In genomic region chr3:46465196-46465520, GRCh38 we compare ENCODE assay signal across 19 cellular contexts. TPM values are rescaled to one million over a fixed set of nuclear protein-coding genes. Genes with fewer than 3 reads are reported as not detected.
A peak's percentile ranks its signal among the peaks of the same experiment; 100 is the strongest.
DNase-seq lines count a peak whose midpoint lies in the region; ATAC-seq and TF ChIP-seq lines count a peak whose summit lies in the region.
"Had no signal": no experiment of that assay in that cellular context is flagged by ENCODE, and none has a peak within 500 bp of the region (broad histone marks: within the 10 kb centered on the region; RNA-seq: fewer than 3 reads in every experiment).

No MANE protein-coding gene starts in this region.

- H2BK15ac ChIP-seq in neuronal stem cell (ENCODE audit: low read length): no peak overlapping the region

- peaks cover 39% of the 10 kb centered on the region for H3K27me3 Mint-ChIP-seq in WTC11 (ENCODE audit: low read depth)
- peaks cover 42% of the 10 kb centered on the region for H3K27me3 Mint-ChIP-seq in activated T-helper 17 cell treated with anti-CD3 and anti-CD28 coated beads, Interleukin-2, amount 50 U/mL, for 72 hours

- H2AK5ac ChIP-seq in neuronal stem cell (ENCODE audit: low read depth, low read length): no peak overlapping the region

- H3K27me3 ChIP-seq in iPS-15b (ENCODE audit: control insufficient read depth, insufficient read depth, low read length): peaks cover 33% of the 10 kb centered on the region
- H3K27me3 ChIP-seq in neuronal stem cell (ENCODE audit: control insufficient read depth in 3 of 3, insufficient read depth in 3 of 3, low read depth in 1 of 3, low read length in 3 of 3): peaks cover 0 to 22% (median 0%) of the 10 kb centered on the region in 3 experiments

- H3K14ac ChIP-seq in neuronal stem cell (ENCODE audit: low read length): no peak overlapping the region

- no peak overlapping the region for H3K18ac ChIP-seq in neuronal stem cell (ENCODE audit: low read length)

- no peak overlapping the region for H2BK12ac ChIP-seq in neuronal stem cell (ENCODE audit: low read length)

- no peak for TF ChIP-seq CTCF in WTC11 (IDR thresholded peaks at IDR 0.05)

- no peak overlapping the region for H3K4me2 ChIP-seq in neuronal stem cell (ENCODE audit: insufficient read depth, low read length, poor library complexity, severe bottlenecking)

- H3K9me3 ChIP-seq in iPS-15b (ENCODE audit: control insufficient read depth, insufficient read depth, low read length) (no peaks in the 10 kb centered on the region), neuronal stem cell (replicated peaks in 1 of 2; ENCODE audit: control insufficient read depth in 2 of 2, insufficient read depth in 1 of 2, low read depth in 1 of 2, low read length in 2 of 2) (no peaks in the 10 kb centered on the region)
- H3K9me3 ChIP-seq: BLaER1 had no signal

- peak; percentile 33 for DNase-seq in activated CD8-positive, alpha-beta memory T cell treated with anti-CD3 and anti-CD28 coated beads for 24 hours
- no peak for DNase-seq in activated CD8-positive, alpha-beta memory T cell treated with anti-CD3 and anti-CD28 coated beads, Interleukin-2, amount 50 U/mL, for 48 hours
- DNase-seq in WTC11 (ENCODE audit: low spot score) (no peak), neuronal stem cell (ENCODE audit: low spot score) (no peak), NCI-H2171 (lab: John Stamatoyannopoulos, UW) (no peak), ACHN (no peak)
- DNase-seq: AML-193; Caco-2; CD8-positive, alpha-beta memory T cell; DND-41; GDM1; GOT3 had no signal

- WGBS in neuronal stem cell (ENCODE audit: extremely low coverage in 2 of 2, insufficient read length in 2 of 2, insufficient replicate concordance in 1 of 2), 2 donors: no CpG with 5 or more reads among the region's 2 CpGs

- H3K4me1 Mint-ChIP-seq in WTC11: peaks cover 3% of the 10 kb centered on the region
- H3K4me1 Mint-ChIP-seq in activated T-helper 17 cell treated with anti-CD3 and anti-CD28 coated beads, Interleukin-2, amount 50 U/mL, for 72 hours: no peaks in the 10 kb centered on the region

- no peak overlapping the region for H3K27ac Mint-ChIP-seq in WTC11
- no peak overlapping the region for H3K27ac Mint-ChIP-seq in activated T-helper 17 cell treated with anti-CD3 and anti-CD28 coated beads, Interleukin-2, amount 50 U/mL, for 72 hours
- H3K27ac Mint-ChIP-seq: CD8-positive, alpha-beta memory T cell had no signal

- POLR2A ChIA-PET in WTC11 (lab: Charles Lee): no interaction called here

- peak overlapping the region; percentile 69 for H3K23ac ChIP-seq in neuronal stem cell (ENCODE audit: low read depth, low read length, poor library complexity)

- ATAC-seq in WTC11: no peak
- ATAC-seq in activated T-helper 17 cell treated with anti-CD3 and anti-CD28 coated beads, Interleukin-2, amount 50 U/mL, for 72 hours (replicated peaks): no peak

- peaks cover 14% of the 10 kb centered on the region for H3K9me3 Mint-ChIP-seq in WTC11
- H3K9me3 Mint-ChIP-seq in activated T-helper 17 cell treated with anti-CD3 and anti-CD28 coated beads, Interleukin-2, amount 50 U/mL, for 72 hours: no peaks in the 10 kb centered on the region

- no peak overlapping the region for H2BK120ac ChIP-seq in neuronal stem cell (ENCODE audit: low read depth, low read length)

- H3K9ac ChIP-seq in iPS-15b (ENCODE audit: low read depth, low read length): no peak overlapping the region
- H3K9ac ChIP-seq in neuronal stem cell (ENCODE audit: low read depth, low read length, poor library complexity): no peak overlapping the region
- H3K9ac ChIP-seq: BLaER1 had no signal

- H2AFZ ChIP-seq in neuronal stem cell (ENCODE audit: low read length): no peak overlapping the region

- H3K36me3 Mint-ChIP-seq in WTC11: peaks cover 7% of the 10 kb centered on the region
- no peaks in the 10 kb centered on the region for H3K36me3 Mint-ChIP-seq in activated T-helper 17 cell treated with anti-CD3 and anti-CD28 coated beads, Interleukin-2, amount 50 U/mL, for 72 hours (ENCODE audit: low read depth)

- no peak overlapping the region for H3K27ac ChIP-seq in neuronal stem cell (replicated peaks; ENCODE audit: low read length)
- H3K27ac ChIP-seq: 22Rv1, BLaER1 had no signal

- no peak overlapping the region for H4K91ac ChIP-seq in neuronal stem cell (ENCODE audit: low read depth, low read length, poor library complexity)

- CTCF ChIA-PET in WTC11 (lab: Charles Lee): interaction anchor here (0.8 to 4.3 kb wide), 6 partner anchors 14 to 253 kb away, joined by 3 to 65 read pairs (median 6); partner anchors contain the start of gene PRSS50

- H3K4me1 ChIP-seq in iPS-15b (ENCODE audit: control insufficient read depth, insufficient read depth, low read length): peaks cover 3% of the 10 kb centered on the region
- no peaks in the 10 kb centered on the region for H3K4me1 ChIP-seq in neuronal stem cell (ENCODE audit: control insufficient read depth in 2 of 2, insufficient read depth in 1 of 2, low read depth in 1 of 2, low read length in 2 of 2)
- H3K4me1 ChIP-seq: Caco-2, HAP-1 had no signal

- in situ Hi-C loops in ACHN (cut with HindIII; ENCODE audit: low pct_ligation_motif_present, low pct_unique_long_range_greater_than_20kb, low sequenced_read_pairs): no loop called here

- no peak overlapping the region for H3K4ac ChIP-seq in neuronal stem cell (ENCODE audit: low read length)

- H3K79me1 ChIP-seq in neuronal stem cell (ENCODE audit: low read depth, low read length): no peaks in the 10 kb centered on the region

- H2BK5ac ChIP-seq in neuronal stem cell (ENCODE audit: low read length): no peak overlapping the region

- H3K4me3 Mint-ChIP-seq in WTC11: peak overlapping the region; percentile 56
- H3K4me3 Mint-ChIP-seq in activated T-helper 17 cell treated with anti-CD3 and anti-CD28 coated beads, Interleukin-2, amount 50 U/mL, for 72 hours: no peak overlapping the region
- H3K4me3 Mint-ChIP-seq: CD8-positive, alpha-beta memory T cell had no signal

- H4K8ac ChIP-seq in neuronal stem cell (ENCODE audit: low read depth, low read length): no peak overlapping the region

- no peaks in the 10 kb centered on the region for H3K36me3 ChIP-seq in iPS-15b (ENCODE audit: control insufficient read depth, insufficient read depth, low read length)
- H3K36me3 ChIP-seq in neuronal stem cell (replicated peaks in 1 of 2; ENCODE audit: control insufficient read depth in 2 of 2, insufficient read depth in 2 of 2, low read length in 2 of 2): no peaks in the 10 kb centered on the region
- H3K36me3 ChIP-seq: BLaER1, HAP-1 had no signal

- H3K4me3 ChIP-seq in iPS-15b (ENCODE audit: low read depth, low read length) (peak overlapping the region; percentile 55), neuronal stem cell (ENCODE audit: low read length in 2 of 2) (no peak overlapping the region)
- H3K4me3 ChIP-seq: BLaER1, HAP-1 had no signal

TF ChIP-seq in WTC11, 78 proteins besides CTCF, POLR2A, EP300 and RAD21:
- no peak for TF ChIP-seq PRRX2 (CRISPR knock-in tag; IDR thresholded peaks at IDR 0.05)
- TF ChIP-seq SP1 (CRISPR knock-in tag; conservative IDR thresholded peaks at IDR 0.05): no peak
- TF ChIP-seq ZBTB21 (CRISPR knock-in tag; IDR thresholded peaks at IDR 0.05; ENCODE audit: borderline replicate concordance): no peak
- no peak for TF ChIP-seq CREB1 (CRISPR knock-in tag; IDR thresholded peaks at IDR 0.05)
TF ChIP-seq in WTC11: peak in this region for 0.

RNA-seq across cellular contexts. Expression of gene LTF, which starts 0.5 kb away (rescaled TPM):
- 0.14 to 0.30 TPM (median 0.22 TPM) in 3 replicates for total RNA-seq in WTC11 (2021)
- polyA plus RNA-seq in neuronal stem cell (2013, experiment 1 of 2): not detected
- polyA plus RNA-seq in neuronal stem cell (2013, experiment 2 of 2): 0.01 TPM
- not detected for total RNA-seq in activated T-helper 17 cell treated with anti-CD3 and anti-CD28 coated beads, Interleukin-2, amount 50 U/mL, for 72 hours
- total RNA-seq: A673; Caco-2; CD8-positive, alpha-beta memory T cell had no signal
- polyA plus RNA-seq: CD8-positive, alpha-beta memory T cell had no signal

RNA-seq across cellular contexts. Expression of gene RTP3, which starts 32.6 kb away (rescaled TPM):
- total RNA-seq in WTC11 (2021): not detected in 3 replicates
- not detected for polyA plus RNA-seq in neuronal stem cell (2013, experiment 1 of 2)
- not detected for polyA plus RNA-seq in neuronal stem cell (2013, experiment 2 of 2)
- not detected for total RNA-seq in activated T-helper 17 cell treated with anti-CD3 and anti-CD28 coated beads, Interleukin-2, amount 50 U/mL, for 72 hours
- total RNA-seq: A673; Caco-2; CD8-positive, alpha-beta memory T cell; HT1080 had no signal
- polyA plus RNA-seq: CD8-positive, alpha-beta memory T cell had no signal

RNA-seq across cellular contexts. Expression of gene CCRL2, which starts 58.1 kb away (rescaled TPM):
- total RNA-seq in WTC11 (2021): not detected in 3 replicates
- polyA plus RNA-seq in neuronal stem cell (2013, experiment 1 of 2): not detected
- polyA plus RNA-seq in neuronal stem cell (2013, experiment 2 of 2): not detected
- total RNA-seq in activated T-helper 17 cell treated with anti-CD3 and anti-CD28 coated beads, Interleukin-2, amount 50 U/mL, for 72 hours: 1 to 10 TPM; 2.1 to 3.7 TPM
- total RNA-seq: A673 had no signal
